ENCODE assay signal across 1 cellular context in the genomic region with DNA sequence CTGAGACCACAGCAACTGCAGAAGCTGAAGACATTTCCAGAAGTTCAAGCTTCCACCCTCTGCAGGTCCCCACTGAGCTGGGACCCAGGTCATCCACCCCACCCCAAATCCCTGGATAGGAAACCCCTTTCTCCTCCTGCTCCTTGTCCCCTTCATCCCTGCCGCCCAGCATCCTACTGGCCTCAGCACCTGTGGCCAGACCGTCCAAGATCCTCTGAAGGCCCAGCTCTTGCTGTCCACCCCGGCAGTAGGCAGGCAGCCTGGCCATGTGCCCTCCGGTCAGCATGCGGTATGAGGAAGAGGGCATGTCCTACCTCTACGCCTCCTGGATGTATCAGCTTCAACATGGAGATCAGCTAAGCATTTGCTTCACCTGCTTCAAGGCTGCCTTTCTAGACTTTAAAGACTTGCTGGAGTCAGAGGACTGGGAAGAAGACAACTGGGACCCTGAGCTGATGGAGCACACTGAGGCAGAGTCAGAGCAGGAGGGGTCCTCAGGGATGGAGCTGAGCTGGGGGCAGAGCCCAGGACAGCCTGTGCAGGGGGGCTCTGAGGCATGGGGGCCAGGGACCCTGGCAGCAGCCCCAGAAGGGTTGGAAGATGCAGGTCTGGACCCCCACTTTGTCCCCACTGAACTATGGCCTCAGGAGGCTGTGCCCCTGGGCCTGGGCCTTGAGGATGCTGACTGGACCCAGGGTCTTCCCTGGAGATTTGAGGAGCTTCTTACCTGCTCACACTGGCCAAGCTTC.
TF ChIP-seq lines count a peak whose summit lies in the region.

No MANE protein-coding gene starts in this region.

TF ChIP-seq in HepG2, 621 proteins besides CTCF, POLR2A, EP300 and RAD21:
- TF ChIP-seq CENPT (CRISPR knock-in tag; IDR thresholded peaks at IDR 0.05; ENCODE audit: low read depth) (no peak), THAP11 (CRISPR knock-in tag; IDR thresholded peaks at IDR 0.05) (no peak), YY1 (IDR thresholded peaks at IDR 0.05; ENCODE audit: insufficient read depth, insufficient replicate concordance, low read depth, low read length) (no peak), ZNF407 (CRISPR knock-in tag; IDR thresholded peaks at IDR 0.05; ENCODE audit: not compliant biosample characterization) (peak; percentile 62)
